In genomic region chr13:41588899-41589298, GRCh38 we compare ENCODE assay signal across 8 cellular contexts.
DNase-seq lines count a peak whose midpoint lies in the region; ATAC-seq and TF ChIP-seq lines count a peak whose summit lies in the region.

No MANE protein-coding gene starts in this region.

- TF ChIP-seq CTCF in choroid plexus epithelial cell (conservative IDR thresholded peaks at IDR 0.05; ENCODE audit: low read depth, low read length) (no peak), GM13977 (IDR thresholded peaks at IDR 0.05; ENCODE audit: extremely low read depth, insufficient read depth, missing control alignments) (no peak)

- no peak overlapping the region for H3K4me3 ChIP-seq in choroid plexus epithelial cell (ENCODE audit: low read depth, low read length)

- ATAC-seq in HG02763 (IDR thresholded peaks at IDR 0.05; ENCODE audit: unreplicated experiment): no peak

- in situ Hi-C loops in GM13977 (cut with MboI; ENCODE audit: low pct_unique_long_range_greater_than_20kb, low sequenced_read_pairs, unreplicated experiment): no loop called here

- DNase-seq in H4 (ENCODE audit: low spot score) (peak; percentile 89), RKO (ENCODE audit: low spot score) (peak; percentile 95), choroid plexus epithelial cell (ENCODE audit: low read depth) (peak; percentile 88), DMS114 treated with DMSO at 0.1 percent for 48 hours (lab: John Stamatoyannopoulos, UW; ENCODE audit: unreplicated experiment) (no peak), GM13977 (ENCODE audit: low spot score) (no peak), NCI-H748 treated with DMSO at 0.1 percent for 48 hours (lab: John Stamatoyannopoulos, UW) (no peak)
- DNase-seq in stimulated activated CD4-positive, alpha-beta T cell treated with anti-CD3 and anti-CD28 coated beads, Interleukin-12 subunit alpha, Interleukin-12 subunit beta, amount 100 ng/mL, for 48 hours (ENCODE audit: low read depth in 2 of 3, low spot score in 1 of 3): peak; percentile 16 to 34 (median 27)

Comparison
In these comparisons a context has a peak if more than half of its experiments do, and no peak if none do; other contexts are left out.
1. DNase-seq: peak in H4 (single experiment), RKO (single experiment), choroid plexus epithelial cell (single experiment) and stimulated activated CD4-positive, alpha-beta T cell treated with anti-CD3 and anti-CD28 coated beads, Interleukin-12 subunit alpha, Interleukin-12 subunit beta, amount 100 ng/mL, for 48 hours (3 of 3); none in DMS114 treated with DMSO at 0.1 percent for 48 hours (single experiment), GM13977 (single experiment) and NCI-H748 treated with DMSO at 0.1 percent for 48 hours (single experiment).